Comparison of ENCODE assay signal across 1 cellular context in the genomic region with DNA sequence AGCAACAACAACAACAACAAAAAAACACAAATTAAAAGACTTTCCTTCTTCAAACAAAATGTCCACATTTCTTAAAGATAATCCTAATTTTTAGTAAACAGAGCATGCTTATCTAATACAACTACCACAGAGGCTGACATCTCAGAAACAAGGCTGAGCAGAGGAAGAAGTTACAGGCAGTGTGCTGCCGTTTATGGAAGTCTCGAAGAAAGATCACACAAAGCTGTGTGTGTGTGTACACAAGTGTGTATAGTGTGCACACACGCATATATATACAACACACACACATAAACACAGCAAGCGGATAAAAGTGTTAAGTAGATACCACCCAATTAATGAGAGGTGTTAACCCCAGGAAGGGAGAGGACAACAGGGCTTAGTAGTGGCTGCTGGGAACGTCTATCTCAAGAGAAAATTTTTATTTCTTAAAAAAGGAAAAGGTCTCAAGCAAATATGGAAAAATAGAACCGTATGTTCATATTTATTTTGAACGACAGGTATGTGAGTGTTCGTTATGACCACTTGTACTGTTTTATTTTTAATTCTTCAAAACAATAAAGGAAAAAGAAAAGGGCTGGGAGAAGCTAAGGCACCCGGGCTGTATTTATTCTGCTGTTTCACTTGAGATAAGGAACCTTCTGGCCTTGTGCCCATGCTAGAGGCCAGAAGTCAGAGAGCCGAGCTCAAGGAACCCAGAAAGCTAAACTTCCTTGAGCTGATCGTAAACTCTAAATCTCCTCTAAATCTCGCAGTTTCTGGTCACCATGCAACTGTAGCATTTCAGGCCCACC.
A peak's percentile ranks its signal among the peaks of the same experiment; 100 is the strongest.
TF ChIP-seq lines count a peak whose summit lies in the region.

No MANE protein-coding gene starts in this region.

TF ChIP-seq in K562, 482 proteins besides CTCF, POLR2A, EP300 and RAD21 (continued from another document and continues in another):
- TF ChIP-seq, protein P1, sequence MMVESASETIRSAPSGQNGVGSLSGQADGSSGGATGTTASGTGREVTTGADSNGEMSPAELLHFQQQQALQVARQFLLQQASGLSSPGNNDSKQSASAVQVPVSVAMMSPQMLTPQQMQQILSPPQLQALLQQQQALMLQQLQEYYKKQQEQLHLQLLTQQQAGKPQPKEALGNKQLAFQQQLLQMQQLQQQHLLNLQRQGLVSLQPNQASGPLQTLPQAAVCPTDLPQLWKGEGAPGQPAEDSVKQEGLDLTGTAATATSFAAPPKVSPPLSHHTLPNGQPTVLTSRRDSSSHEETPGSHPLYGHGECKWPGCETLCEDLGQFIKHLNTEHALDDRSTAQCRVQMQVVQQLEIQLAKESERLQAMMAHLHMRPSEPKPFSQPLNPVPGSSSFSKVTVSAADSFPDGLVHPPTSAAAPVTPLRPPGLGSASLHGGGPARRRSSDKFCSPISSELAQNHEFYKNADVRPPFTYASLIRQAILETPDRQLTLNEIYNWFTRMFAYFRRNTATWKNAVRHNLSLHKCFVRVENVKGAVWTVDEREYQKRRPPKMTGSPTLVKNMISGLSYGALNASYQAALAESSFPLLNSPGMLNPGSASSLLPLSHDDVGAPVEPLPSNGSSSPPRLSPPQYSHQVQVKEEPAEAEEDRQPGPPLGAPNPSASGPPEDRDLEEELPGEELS (CRISPR knock-in tag; IDR thresholded peaks at IDR 0.05; ENCODE audit: borderline replicate concordance): no peak
- TF ChIP-seq RBM15 (IDR thresholded peaks at IDR 0.05; ENCODE audit: insufficient read depth, low read length) (no peak), NFIC (IDR thresholded peaks at IDR 0.05) (peak; percentile 95), RHOXF2B (CRISPR knock-in tag; conservative IDR thresholded peaks at IDR 0.05) (no peak), POLR2AphosphoS5 (IDR thresholded peaks at IDR 0.05; ENCODE audit: control insufficient read depth, insufficient read depth, low read depth, low read length) (0 out of 2 replicates have a peak, but pooled peaks have one; percentile 27), CHD1 (IDR thresholded peaks at IDR 0.05; ENCODE audit: low read length) (no peak), TBL1XR1 (IDR thresholded peaks at IDR 0.05; ENCODE audit: low read length in 2 of 2) (0 out of 4 replicates have a peak, but pooled peaks of 1 of the 2 experiments have one; percentile 20), ZNF766 (CRISPR knock-in tag; conservative IDR thresholded peaks at IDR 0.05) (peak; percentile 39; the same call in 1 of the 2 replicates), ZNF436 (CRISPR knock-in tag; IDR thresholded peaks at IDR 0.05) (no peak), SNIP1 (IDR thresholded peaks at IDR 0.05; ENCODE audit: low read depth) (no peak), FOXK2 (conservative IDR thresholded peaks at IDR 0.05 in 1 of 2, IDR thresholded peaks at IDR 0.05 in 1 of 2; ENCODE audit: low read depth in 2 of 2) (no peak; a peak in 1 of 4 replicates), NR2C2 (CRISPR knock-in tag; IDR thresholded peaks at IDR 0.05) (no peak), NR2C2 (tag; IDR thresholded peaks at IDR 0.05) (peak; percentile 55; the same call in 1 of the 2 replicates), TCF7 (IDR thresholded peaks at IDR 0.05; ENCODE audit: borderline replicate concordance) (no peak), ZNF263 (CRISPR knock-in tag; IDR thresholded peaks at IDR 0.05; ENCODE audit: borderline replicate concordance) (no peak), DPF2 (IDR thresholded peaks at IDR 0.05) (peak; percentile 75), ZFX (CRISPR knock-in tag; IDR thresholded peaks at IDR 0.05) (peak; percentile 41; the same call in 1 of the 2 replicates), ETV5 (CRISPR knock-in tag; IDR thresholded peaks at IDR 0.05; ENCODE audit: low read depth) (no peak), TAF15 (IDR thresholded peaks at IDR 0.05; ENCODE audit: low read depth, low read length) (no peak), MTA2 (IDR thresholded peaks at IDR 0.05; ENCODE audit: low read depth) (no peak), ZNF174 (CRISPR knock-in tag; IDR thresholded peaks at IDR 0.05) (no peak), PCBP1 (IDR thresholded peaks at IDR 0.05; ENCODE audit: low read depth, low read length, poor library complexity, severe bottlenecking) (no peak), GATA2 (CRISPR knock-in tag; IDR thresholded peaks at IDR 0.05) (peak; percentile 53), CBFA2T2 (conservative IDR thresholded peaks at IDR 0.05) (peak; percentile 31; the same call in 1 of the 2 replicates), PHF21A (IDR thresholded peaks at IDR 0.05; ENCODE audit: borderline replicate concordance, low read depth) (no peak), ZBTB1 (CRISPR knock-in tag; IDR thresholded peaks at IDR 0.05; ENCODE audit: borderline replicate concordance, low read depth) (no peak), CC2D1A (IDR thresholded peaks at IDR 0.05) (no peak), ZNF175 (CRISPR knock-in tag; IDR thresholded peaks at IDR 0.05; ENCODE audit: low read depth) (0 out of 2 replicates have a peak, but pooled peaks have one; percentile 31), SMARCA4 (IDR thresholded peaks at IDR 0.05) (peak; percentile 63; the same call in 1 of the 2 replicates), RFX1 (IDR thresholded peaks at IDR 0.05) (peak; percentile 37; the same call in 1 of the 2 replicates)
- TF ChIP-seq, protein P2, sequence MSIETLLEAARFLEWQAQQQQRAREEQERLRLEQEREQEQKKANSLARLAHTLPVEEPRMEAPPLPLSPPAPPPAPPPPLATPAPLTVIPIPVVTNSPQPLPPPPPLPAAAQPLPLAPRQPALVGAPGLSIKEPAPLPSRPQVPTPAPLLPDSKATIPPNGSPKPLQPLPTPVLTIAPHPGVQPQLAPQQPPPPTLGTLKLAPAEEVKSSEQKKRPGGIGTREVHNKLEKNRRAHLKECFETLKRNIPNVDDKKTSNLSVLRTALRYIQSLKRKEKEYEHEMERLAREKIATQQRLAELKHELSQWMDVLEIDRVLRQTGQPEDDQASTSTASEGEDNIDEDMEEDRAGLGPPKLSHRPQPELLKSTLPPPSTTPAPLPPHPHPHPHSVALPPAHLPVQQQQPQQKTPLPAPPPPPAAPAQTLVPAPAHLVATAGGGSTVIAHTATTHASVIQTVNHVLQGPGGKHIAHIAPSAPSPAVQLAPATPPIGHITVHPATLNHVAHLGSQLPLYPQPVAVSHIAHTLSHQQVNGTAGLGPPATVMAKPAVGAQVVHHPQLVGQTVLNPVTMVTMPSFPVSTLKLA (conservative IDR thresholded peaks at IDR 0.05): no peak
- TF ChIP-seq, protein P3, sequence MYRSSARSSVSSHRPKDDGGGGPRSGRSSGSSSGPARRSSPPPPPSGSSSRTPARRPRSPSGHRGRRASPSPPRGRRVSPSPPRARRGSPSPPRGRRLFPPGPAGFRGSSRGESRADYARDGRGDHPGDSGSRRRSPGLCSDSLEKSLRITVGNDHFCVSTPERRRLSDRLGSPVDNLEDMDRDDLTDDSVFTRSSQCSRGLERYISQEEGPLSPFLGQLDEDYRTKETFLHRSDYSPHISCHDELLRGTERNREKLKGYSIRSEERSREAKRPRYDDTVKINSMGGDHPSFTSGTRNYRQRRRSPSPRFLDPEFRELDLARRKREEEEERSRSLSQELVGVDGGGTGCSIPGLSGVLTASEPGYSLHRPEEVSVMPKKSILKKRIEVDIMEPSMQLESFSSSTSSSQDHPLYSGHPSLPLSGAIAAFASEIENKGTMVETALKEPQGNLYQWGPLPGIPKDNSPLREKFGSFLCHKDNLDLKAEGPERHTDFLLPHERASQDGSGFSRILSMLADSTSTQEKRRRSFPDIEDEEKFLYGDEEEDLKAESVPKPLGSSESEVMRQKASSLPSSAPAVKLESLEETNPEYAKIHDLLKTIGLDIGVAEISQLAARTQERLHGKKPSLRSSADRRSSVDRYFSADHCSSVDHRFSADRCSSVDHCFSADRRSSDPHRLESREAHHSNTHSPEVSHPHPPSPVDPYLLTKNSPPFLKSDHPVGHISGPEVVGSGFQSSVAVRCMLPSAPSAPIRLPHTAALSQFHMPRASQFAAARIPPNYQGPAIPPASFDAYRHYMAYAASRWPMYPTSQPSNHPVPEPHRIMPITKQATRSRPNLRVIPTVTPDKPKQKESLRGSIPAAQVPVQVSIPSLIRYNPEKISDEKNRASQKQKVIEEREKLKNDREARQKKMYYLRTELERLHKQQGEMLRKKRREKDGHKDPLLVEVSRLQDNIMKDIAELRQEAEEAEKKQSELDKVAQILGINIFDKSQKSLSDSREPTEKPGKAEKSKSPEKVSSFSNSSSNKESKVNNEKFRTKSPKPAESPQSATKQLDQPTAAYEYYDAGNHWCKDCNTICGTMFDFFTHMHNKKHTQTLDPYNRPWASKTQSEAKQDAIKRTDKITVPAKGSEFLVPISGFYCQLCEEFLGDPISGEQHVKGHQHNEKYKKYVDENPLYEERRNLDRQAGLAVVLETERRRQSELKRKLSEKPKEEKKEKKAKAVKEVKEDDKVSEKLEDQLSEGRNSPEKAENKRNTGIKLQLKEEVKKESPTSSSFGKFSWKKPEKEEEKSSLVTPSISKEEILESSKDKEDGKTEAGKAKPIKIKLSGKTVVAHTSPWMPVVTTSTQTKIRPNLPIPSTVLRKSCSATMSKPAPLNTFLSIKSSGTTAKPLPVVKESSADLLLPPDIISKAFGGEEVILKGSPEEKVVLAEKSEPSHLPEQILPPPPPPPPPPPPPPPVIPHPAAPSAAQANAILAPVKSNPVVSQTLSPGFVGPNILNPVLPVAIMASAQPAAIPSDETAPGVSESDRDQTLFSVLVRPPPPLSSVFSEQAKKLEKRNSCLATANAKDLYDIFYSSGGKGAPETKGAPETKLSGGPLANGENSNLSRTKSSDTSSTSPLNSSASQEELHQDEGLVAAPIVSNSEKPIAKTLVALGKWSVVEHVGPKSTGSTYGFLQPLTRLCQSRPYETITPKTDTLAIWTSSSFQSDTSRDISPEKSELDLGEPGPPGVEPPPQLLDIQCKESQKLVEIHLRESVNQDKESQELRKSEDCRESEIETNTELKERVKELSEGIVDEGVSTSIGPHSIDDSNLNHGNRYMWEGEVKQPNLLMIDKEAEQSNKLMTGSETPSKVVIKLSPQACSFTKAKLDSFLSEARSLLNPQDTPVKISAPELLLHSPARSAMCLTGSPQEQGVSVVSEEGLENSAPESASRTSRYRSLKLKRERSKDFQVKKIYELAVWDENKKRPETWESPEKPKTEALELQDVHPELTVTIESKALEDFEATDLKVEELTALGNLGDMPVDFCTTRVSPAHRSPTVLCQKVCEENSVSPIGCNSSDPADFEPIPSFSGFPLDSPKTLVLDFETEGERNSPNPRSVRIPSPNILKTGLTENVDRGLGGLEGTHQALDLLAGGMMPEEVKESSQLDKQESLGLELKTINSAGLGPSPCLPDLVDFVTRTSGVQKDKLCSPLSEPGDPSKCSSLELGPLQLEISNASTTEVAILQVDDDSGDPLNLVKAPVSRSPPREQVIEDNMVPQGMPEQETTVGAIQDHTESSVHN (IDR thresholded peaks at IDR 0.05; ENCODE audit: borderline replicate concordance in 1 of 2, low read depth in 1 of 2): no peak
- TF ChIP-seq, protein P4, sequence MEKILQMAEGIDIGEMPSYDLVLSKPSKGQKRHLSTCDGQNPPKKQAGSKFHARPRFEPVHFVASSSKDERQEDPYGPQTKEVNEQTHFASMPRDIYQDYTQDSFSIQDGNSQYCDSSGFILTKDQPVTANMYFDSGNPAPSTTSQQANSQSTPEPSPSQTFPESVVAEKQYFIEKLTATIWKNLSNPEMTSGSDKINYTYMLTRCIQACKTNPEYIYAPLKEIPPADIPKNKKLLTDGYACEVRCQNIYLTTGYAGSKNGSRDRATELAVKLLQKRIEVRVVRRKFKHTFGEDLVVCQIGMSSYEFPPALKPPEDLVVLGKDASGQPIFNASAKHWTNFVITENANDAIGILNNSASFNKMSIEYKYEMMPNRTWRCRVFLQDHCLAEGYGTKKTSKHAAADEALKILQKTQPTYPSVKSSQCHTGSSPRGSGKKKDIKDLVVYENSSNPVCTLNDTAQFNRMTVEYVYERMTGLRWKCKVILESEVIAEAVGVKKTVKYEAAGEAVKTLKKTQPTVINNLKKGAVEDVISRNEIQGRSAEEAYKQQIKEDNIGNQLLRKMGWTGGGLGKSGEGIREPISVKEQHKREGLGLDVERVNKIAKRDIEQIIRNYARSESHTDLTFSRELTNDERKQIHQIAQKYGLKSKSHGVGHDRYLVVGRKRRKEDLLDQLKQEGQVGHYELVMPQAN (IDR thresholded peaks at IDR 0.05; ENCODE audit: borderline replicate concordance): no peak
- TF ChIP-seq, protein P5, sequence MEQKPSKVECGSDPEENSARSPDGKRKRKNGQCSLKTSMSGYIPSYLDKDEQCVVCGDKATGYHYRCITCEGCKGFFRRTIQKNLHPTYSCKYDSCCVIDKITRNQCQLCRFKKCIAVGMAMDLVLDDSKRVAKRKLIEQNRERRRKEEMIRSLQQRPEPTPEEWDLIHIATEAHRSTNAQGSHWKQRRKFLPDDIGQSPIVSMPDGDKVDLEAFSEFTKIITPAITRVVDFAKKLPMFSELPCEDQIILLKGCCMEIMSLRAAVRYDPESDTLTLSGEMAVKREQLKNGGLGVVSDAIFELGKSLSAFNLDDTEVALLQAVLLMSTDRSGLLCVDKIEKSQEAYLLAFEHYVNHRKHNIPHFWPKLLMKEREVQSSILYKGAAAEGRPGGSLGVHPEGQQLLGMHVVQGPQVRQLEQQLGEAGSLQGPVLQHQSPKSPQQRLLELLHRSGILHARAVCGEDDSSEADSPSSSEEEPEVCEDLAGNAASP (IDR thresholded peaks at IDR 0.05): no peak
- TF ChIP-seq, protein P6, sequence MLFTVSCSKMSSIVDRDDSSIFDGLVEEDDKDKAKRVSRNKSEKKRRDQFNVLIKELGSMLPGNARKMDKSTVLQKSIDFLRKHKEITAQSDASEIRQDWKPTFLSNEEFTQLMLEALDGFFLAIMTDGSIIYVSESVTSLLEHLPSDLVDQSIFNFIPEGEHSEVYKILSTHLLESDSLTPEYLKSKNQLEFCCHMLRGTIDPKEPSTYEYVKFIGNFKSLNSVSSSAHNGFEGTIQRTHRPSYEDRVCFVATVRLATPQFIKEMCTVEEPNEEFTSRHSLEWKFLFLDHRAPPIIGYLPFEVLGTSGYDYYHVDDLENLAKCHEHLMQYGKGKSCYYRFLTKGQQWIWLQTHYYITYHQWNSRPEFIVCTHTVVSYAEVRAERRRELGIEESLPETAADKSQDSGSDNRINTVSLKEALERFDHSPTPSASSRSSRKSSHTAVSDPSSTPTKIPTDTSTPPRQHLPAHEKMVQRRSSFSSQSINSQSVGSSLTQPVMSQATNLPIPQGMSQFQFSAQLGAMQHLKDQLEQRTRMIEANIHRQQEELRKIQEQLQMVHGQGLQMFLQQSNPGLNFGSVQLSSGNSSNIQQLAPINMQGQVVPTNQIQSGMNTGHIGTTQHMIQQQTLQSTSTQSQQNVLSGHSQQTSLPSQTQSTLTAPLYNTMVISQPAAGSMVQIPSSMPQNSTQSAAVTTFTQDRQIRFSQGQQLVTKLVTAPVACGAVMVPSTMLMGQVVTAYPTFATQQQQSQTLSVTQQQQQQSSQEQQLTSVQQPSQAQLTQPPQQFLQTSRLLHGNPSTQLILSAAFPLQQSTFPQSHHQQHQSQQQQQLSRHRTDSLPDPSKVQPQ (CRISPR knock-in tag; IDR thresholded peaks at IDR 0.05; ENCODE audit: borderline replicate concordance): no peak
- TF ChIP-seq, protein P7, sequence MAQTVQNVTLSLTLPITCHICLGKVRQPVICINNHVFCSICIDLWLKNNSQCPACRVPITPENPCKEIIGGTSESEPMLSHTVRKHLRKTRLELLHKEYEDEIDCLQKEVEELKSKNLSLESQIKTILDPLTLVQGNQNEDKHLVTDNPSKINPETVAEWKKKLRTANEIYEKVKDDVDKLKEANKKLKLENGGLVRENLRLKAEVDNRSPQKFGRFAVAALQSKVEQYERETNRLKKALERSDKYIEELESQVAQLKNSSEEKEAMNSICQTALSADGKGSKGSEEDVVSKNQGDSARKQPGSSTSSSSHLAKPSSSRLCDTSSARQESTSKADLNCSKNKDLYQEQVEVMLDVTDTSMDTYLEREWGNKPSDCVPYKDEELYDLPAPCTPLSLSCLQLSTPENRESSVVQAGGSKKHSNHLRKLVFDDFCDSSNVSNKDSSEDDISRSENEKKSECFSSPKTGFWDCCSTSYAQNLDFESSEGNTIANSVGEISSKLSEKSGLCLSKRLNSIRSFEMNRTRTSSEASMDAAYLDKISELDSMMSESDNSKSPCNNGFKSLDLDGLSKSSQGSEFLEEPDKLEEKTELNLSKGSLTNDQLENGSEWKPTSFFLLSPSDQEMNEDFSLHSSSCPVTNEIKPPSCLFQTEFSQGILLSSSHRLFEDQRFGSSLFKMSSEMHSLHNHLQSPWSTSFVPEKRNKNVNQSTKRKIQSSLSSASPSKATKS (CRISPR knock-in tag; IDR thresholded peaks at IDR 0.05): no peak
